Comparison of ENCODE assay signal across 1 cellular context in genomic region chr20:44404204-44405181, GRCh38.
TF ChIP-seq lines count a peak whose summit lies in the region.

No MANE protein-coding gene starts in this region.

TF ChIP-seq in HepG2, 621 proteins besides CTCF, POLR2A, EP300 and RAD21 (continued from another document):
- TF ChIP-seq HOXA7 (CRISPR knock-in tag; IDR thresholded peaks at IDR 0.05) (peak; percentile 90; the same call in 1 of the 2 replicates), PHF5A (CRISPR knock-in tag; IDR thresholded peaks at IDR 0.05; ENCODE audit: low read depth, unreplicated experiment) (no peak), CSRNP2 (CRISPR knock-in tag; conservative IDR thresholded peaks at IDR 0.05; ENCODE audit: low read depth) (peak; percentile 88), ZNF44 (CRISPR knock-in tag; IDR thresholded peaks at IDR 0.05) (no peak), ZNF484 (CRISPR knock-in tag; IDR thresholded peaks at IDR 0.05; ENCODE audit: borderline replicate concordance, low read depth) (no peak), SSRP1 (CRISPR knock-in tag; IDR thresholded peaks at IDR 0.05) (peak; percentile 100), TCF7 (IDR thresholded peaks at IDR 0.05; ENCODE audit: low read depth) (no peak), YEATS2 (CRISPR knock-in tag; IDR thresholded peaks at IDR 0.05; ENCODE audit: borderline replicate concordance) (no peak), ZNF292 (CRISPR knock-in tag; IDR thresholded peaks at IDR 0.05; ENCODE audit: borderline replicate concordance, low read depth) (no peak), ZNF33B (CRISPR knock-in tag; IDR thresholded peaks at IDR 0.05) (no peak), MIXL1 (CRISPR knock-in tag; IDR thresholded peaks at IDR 0.05) (no peak), DR1 (CRISPR knock-in tag; IDR thresholded peaks at IDR 0.05) (no peak; the same call in 1 of the 2 replicates), WIZ (CRISPR knock-in tag; IDR thresholded peaks at IDR 0.05) (no peak), ZNF280D (CRISPR knock-in tag; IDR thresholded peaks at IDR 0.05) (no peak), ZNF850 (CRISPR knock-in tag; conservative IDR thresholded peaks at IDR 0.05) (no peak), ZNF253 (CRISPR knock-in tag; IDR thresholded peaks at IDR 0.05; ENCODE audit: borderline replicate concordance) (0 out of 2 replicates have a peak, but pooled peaks have one; percentile 33), ZNF138 (CRISPR knock-in tag; IDR thresholded peaks at IDR 0.05; ENCODE audit: low read depth) (no peak), SOX13 (IDR thresholded peaks at IDR 0.05) (no peak; the same call in 1 of the 2 replicates), SOX13 (CRISPR knock-in tag; conservative IDR thresholded peaks at IDR 0.05 in 1 of 2, IDR thresholded peaks at IDR 0.05 in 1 of 2) (no peak), ATF1 (CRISPR knock-in tag; IDR thresholded peaks at IDR 0.05) (no peak), XBP1 (CRISPR knock-in tag; IDR thresholded peaks at IDR 0.05) (no peak), ZFP36L2 (CRISPR knock-in tag; IDR thresholded peaks at IDR 0.05) (no peak), ZNF83 (CRISPR knock-in tag; IDR thresholded peaks at IDR 0.05; ENCODE audit: borderline replicate concordance) (no peak; the same call in 1 of the 2 replicates), TOPORS (CRISPR knock-in tag; IDR thresholded peaks at IDR 0.05) (0 out of 2 replicates have a peak, but pooled peaks have one; percentile 34), ZSCAN21 (CRISPR knock-in tag; IDR thresholded peaks at IDR 0.05; ENCODE audit: borderline replicate concordance) (peak; percentile 30; the same call in 1 of the 2 replicates), ZNF350 (CRISPR knock-in tag; IDR thresholded peaks at IDR 0.05; ENCODE audit: borderline replicate concordance, low read depth) (no peak), ZNF652 (CRISPR knock-in tag; IDR thresholded peaks at IDR 0.05; ENCODE audit: borderline replicate concordance, low read depth) (no peak), GABPA (IDR thresholded peaks at IDR 0.05; ENCODE audit: low read depth, low read length) (no peak), GABPA (CRISPR knock-in tag; IDR thresholded peaks at IDR 0.05; ENCODE audit: low read depth) (no peak), HMGXB4 (CRISPR knock-in tag; IDR thresholded peaks at IDR 0.05; ENCODE audit: borderline replicate concordance in 1 of 2, low read depth in 1 of 2) (no peak), ZMAT3 (CRISPR knock-in tag; conservative IDR thresholded peaks at IDR 0.05) (peak; percentile 50; the same call in 1 of the 2 replicates), ZNF263 (CRISPR knock-in tag; IDR thresholded peaks at IDR 0.05) (no peak), ZUFSP (CRISPR knock-in tag; IDR thresholded peaks at IDR 0.05; ENCODE audit: borderline replicate concordance) (no peak), ZNF704 (CRISPR knock-in tag; IDR thresholded peaks at IDR 0.05; ENCODE audit: borderline replicate concordance) (peak; percentile 76; the same call in 1 of the 2 replicates), PAF1 (CRISPR knock-in tag; IDR thresholded peaks at IDR 0.05) (peak; percentile 98), ARNTL (CRISPR knock-in tag; IDR thresholded peaks at IDR 0.05) (no peak), AGO1 (IDR thresholded peaks at IDR 0.05; ENCODE audit: low read depth, low read length, poor library complexity, severe bottlenecking) (no peak), RAD51 (IDR thresholded peaks at IDR 0.05; ENCODE audit: borderline replicate concordance) (0 out of 2 replicates have a peak, but pooled peaks have one; percentile 32), POLR2G (IDR thresholded peaks at IDR 0.05; ENCODE audit: low read depth, low read length) (peak; percentile 68), ZSCAN30 (CRISPR knock-in tag; IDR thresholded peaks at IDR 0.05) (no peak)
